In genomic region chr1:155080250-155081228, GRCh38 we compare ENCODE assay signal across 10 cellular contexts. TPM values are rescaled to one million over a fixed set of nuclear protein-coding genes. Genes with fewer than 3 reads are reported as not detected.
DNase-seq lines count a peak whose midpoint lies in the region; TF ChIP-seq lines count a peak whose summit lies in the region.
"Had no signal": no experiment of that assay in that cellular context is flagged by ENCODE, and none has a peak within 500 bp of the region (broad histone marks: within the 10 kb centered on the region; RNA-seq: fewer than 3 reads in every experiment).

No MANE protein-coding gene starts in this region.

- DNase-seq in activated CD4-positive, alpha-beta memory T cell treated with anti-CD3 and anti-CD28 coated beads for 36 hours: peak; percentile 45
- no peak for DNase-seq in activated CD4-positive, alpha-beta memory T cell treated with anti-CD3 and anti-CD28 coated beads, Interleukin-2, amount 10 ng/mL, durations not matched to agents 7 days and 5 days
- DNase-seq in NCI-H69 (lab: John Stamatoyannopoulos, UW) (peak; percentile 86), breast epithelium (ENCODE audit: low spot score in 2 of 2) (no peak), neural progenitor cell (ENCODE audit: low spot score) (peak; percentile 95), GOT3 (lab: John Stamatoyannopoulos, UW) (no peak), T1000 (lab: John Stamatoyannopoulos, UW) (no peak)
- DNase-seq in effector CD8-positive, alpha-beta T cell (lab: John Stamatoyannopoulos, UW): no peak

- CTCF ChIA-PET in activated CD4-positive, alpha-beta memory T cell treated with anti-CD3 and anti-CD28 coated beads for 36 hours (lab: Charles Lee): interaction anchor here (0.8 to 3.0 kb wide), 10 partner anchors 10 to 95 kb away, joined by 3 to 10 read pairs (median 4); partner anchors contain the start of genes ADAM15 and KRTCAP2
- CTCF ChIA-PET in activated CD4-positive, alpha-beta memory T cell treated with anti-CD3 and anti-CD28 coated beads, Interleukin-2, amount 10 ng/mL, durations not matched to agents 7 days and 5 days (lab: Charles Lee): interaction anchor here (0.6 to 1.7 kb wide), 8 partner anchors 11 to 92 kb away, joined by 3 to 6 read pairs (median 3); partner anchors contain the start of gene KRTCAP2

- H3K9me3 Mint-ChIP-seq in activated CD4-positive, alpha-beta memory T cell treated with anti-CD3 and anti-CD28 coated beads for 36 hours: no peaks in the 10 kb centered on the region
- H3K9me3 Mint-ChIP-seq in activated CD4-positive, alpha-beta memory T cell treated with anti-CD3 and anti-CD28 coated beads, Interleukin-2, amount 10 ng/mL, durations not matched to agents 7 days and 5 days: no peaks in the 10 kb centered on the region
- H3K9me3 Mint-ChIP-seq in neural progenitor cell: no peaks in the 10 kb centered on the region

- peaks cover 70% of the 10 kb centered on the region for H3F3A ChIP-seq in neural progenitor cell (ENCODE audit: low read depth)

- peak overlapping the region; percentile 98 for H3K4me2 ChIP-seq in neural progenitor cell

- H3K9ac ChIP-seq in neural progenitor cell: no peak overlapping the region

- H3K79me2 ChIP-seq in neural progenitor cell (ENCODE audit: low read depth): no peaks in the 10 kb centered on the region

- intact Hi-C loops in activated CD4-positive, alpha-beta memory T cell treated with anti-CD3 and anti-CD28 coated beads for 36 hours (cut with micrococcal nuclease): no loop called here
- intact Hi-C loops in breast epithelium (cut with DNase I; ENCODE audit: low total_unique reads): no loop called here

- POLR2A ChIA-PET in activated CD4-positive, alpha-beta memory T cell treated with anti-CD3 and anti-CD28 coated beads for 36 hours (lab: Charles Lee): no interaction called here
- POLR2A ChIA-PET in activated CD4-positive, alpha-beta memory T cell treated with anti-CD3 and anti-CD28 coated beads, Interleukin-2, amount 10 ng/mL, durations not matched to agents 7 days and 5 days (lab: Charles Lee): interaction anchor here (0.9 to 5.1 kb wide), 4 partner anchors 16 to 144 kb away, joined by 3 to 22 read pairs (median 4); partner anchors contain the start of genes EFNA4, PBXIP1, PMVK and SLC50A1

- peaks cover 32 to 40% of the 10 kb centered on the region in 2 donors for H3K4me1 ChIP-seq in breast epithelium
- peaks cover 34% of the 10 kb centered on the region for H3K4me1 ChIP-seq in neural progenitor cell

- peak overlapping the region; percentile 68 for H2AFZ ChIP-seq in neural progenitor cell (replicated peaks)

- H3K4me3 ChIP-seq in breast epithelium: peak overlapping the region in 2 of 3 donors; percentile 63 to 82
- peak overlapping the region; percentile 80 for H3K4me3 ChIP-seq in neural progenitor cell

- no peak overlapping the region for H3K27ac Mint-ChIP-seq in activated CD4-positive, alpha-beta memory T cell treated with anti-CD3 and anti-CD28 coated beads for 36 hours
- no peak overlapping the region for H3K27ac Mint-ChIP-seq in activated CD4-positive, alpha-beta memory T cell treated with anti-CD3 and anti-CD28 coated beads, Interleukin-2, amount 10 ng/mL, durations not matched to agents 7 days and 5 days
- no peak overlapping the region for H3K27ac Mint-ChIP-seq in neural progenitor cell

- no peaks in the 10 kb centered on the region for H3K9me3 ChIP-seq in breast epithelium
- no peaks in the 10 kb centered on the region for H3K9me3 ChIP-seq in neural progenitor cell (ENCODE audit: low read depth)

- no peaks in the 10 kb centered on the region for H3K36me3 ChIP-seq in breast epithelium
- no peaks in the 10 kb centered on the region for H3K36me3 ChIP-seq in neural progenitor cell

- H3K27ac ChIP-seq in breast epithelium (peak overlapping the region; percentile 54 to 56), neural progenitor cell (no peak overlapping the region)

- H3K4me1 Mint-ChIP-seq in activated CD4-positive, alpha-beta memory T cell treated with anti-CD3 and anti-CD28 coated beads for 36 hours (ENCODE audit: low read depth): peaks cover 40% of the 10 kb centered on the region
- peaks cover 61% of the 10 kb centered on the region for H3K4me1 Mint-ChIP-seq in activated CD4-positive, alpha-beta memory T cell treated with anti-CD3 and anti-CD28 coated beads, Interleukin-2, amount 10 ng/mL, durations not matched to agents 7 days and 5 days
- H3K4me1 Mint-ChIP-seq in neural progenitor cell: peaks cover 59% of the 10 kb centered on the region

- peaks cover 22% of the 10 kb centered on the region for H4K20me1 ChIP-seq in neural progenitor cell (ENCODE audit: low read depth)

- peaks cover 16 to 26% of the 10 kb centered on the region in 2 donors for H3K27me3 ChIP-seq in breast epithelium
- H3K27me3 ChIP-seq in neural progenitor cell: peaks cover 71% of the 10 kb centered on the region

- H3K27me3 Mint-ChIP-seq in activated CD4-positive, alpha-beta memory T cell treated with anti-CD3 and anti-CD28 coated beads for 36 hours: peaks cover 40% of the 10 kb centered on the region
- peaks cover 61% of the 10 kb centered on the region for H3K27me3 Mint-ChIP-seq in activated CD4-positive, alpha-beta memory T cell treated with anti-CD3 and anti-CD28 coated beads, Interleukin-2, amount 10 ng/mL, durations not matched to agents 7 days and 5 days
- H3K27me3 Mint-ChIP-seq in neural progenitor cell (ENCODE audit: insufficient read depth, low read depth): peaks cover 50% of the 10 kb centered on the region

- TF ChIP-seq POLR2A in breast epithelium (IDR thresholded peaks at IDR 0.05): no peak

- no peak overlapping the region for H3K4me3 Mint-ChIP-seq in activated CD4-positive, alpha-beta memory T cell treated with anti-CD3 and anti-CD28 coated beads for 36 hours
- H3K4me3 Mint-ChIP-seq in activated CD4-positive, alpha-beta memory T cell treated with anti-CD3 and anti-CD28 coated beads, Interleukin-2, amount 10 ng/mL, durations not matched to agents 7 days and 5 days: no peak overlapping the region
- peak overlapping the region; percentile 82 for H3K4me3 Mint-ChIP-seq in neural progenitor cell

- H3K36me3 Mint-ChIP-seq in activated CD4-positive, alpha-beta memory T cell treated with anti-CD3 and anti-CD28 coated beads for 36 hours: no peaks in the 10 kb centered on the region
- H3K36me3 Mint-ChIP-seq in activated CD4-positive, alpha-beta memory T cell treated with anti-CD3 and anti-CD28 coated beads, Interleukin-2, amount 10 ng/mL, durations not matched to agents 7 days and 5 days (ENCODE audit: low read depth): no peaks in the 10 kb centered on the region
- H3K36me3 Mint-ChIP-seq in neural progenitor cell: no peaks in the 10 kb centered on the region

- TF ChIP-seq CTCF in breast epithelium (IDR thresholded peaks at IDR 0.05) (no peak), neural progenitor cell (IDR thresholded peaks at IDR 0.05) (no peak)

RNA-seq across cellular contexts. Expression of gene EFNA3, which starts 1.9 kb away (rescaled TPM):
- total RNA-seq in activated CD4-positive, alpha-beta memory T cell treated with anti-CD3 and anti-CD28 coated beads for 36 hours: 1 to 10 TPM; 2.4 to 2.6 TPM
- total RNA-seq in activated CD4-positive, alpha-beta memory T cell treated with anti-CD3 and anti-CD28 coated beads, Interleukin-2, amount 10 ng/mL, durations not matched to agents 7 days and 5 days: 1 to 10 TPM; 3.9 to 4.9 TPM
- total RNA-seq in breast epithelium: 1 to 10 TPM; 1.6 to 7.2 (median 6.6) TPM
- total RNA-seq in neural progenitor cell (ENCODE audit: low replicate concordance): 4.0 and 9.6 TPM in 2 replicates

RNA-seq across cellular contexts. Expression of gene EFNA4, which starts 17.0 kb away (rescaled TPM):
- total RNA-seq in activated CD4-positive, alpha-beta memory T cell treated with anti-CD3 and anti-CD28 coated beads for 36 hours: 1 to 10 TPM; 5.0 to 6.1 TPM
- 1 to 10 TPM; 6.6 to 8.5 TPM for total RNA-seq in activated CD4-positive, alpha-beta memory T cell treated with anti-CD3 and anti-CD28 coated beads, Interleukin-2, amount 10 ng/mL, durations not matched to agents 7 days and 5 days
- total RNA-seq in breast epithelium (10 to 100 TPM in 2 of 3 donors, 1 to 10 TPM in 1; 4.8 to 26.6 (median 23.9) TPM), neural progenitor cell (ENCODE audit: low replicate concordance) (10.7 and 18.4 TPM in 2 replicates)

RNA-seq across cellular contexts. Expression of gene ADAM15, which starts 29.4 kb away (rescaled TPM):
- 10 to 100 TPM; 54.3 to 60.5 TPM for total RNA-seq in activated CD4-positive, alpha-beta memory T cell treated with anti-CD3 and anti-CD28 coated beads for 36 hours
- 10 to 100 TPM; 73.9 to 76.4 TPM for total RNA-seq in activated CD4-positive, alpha-beta memory T cell treated with anti-CD3 and anti-CD28 coated beads, Interleukin-2, amount 10 ng/mL, durations not matched to agents 7 days and 5 days
- total RNA-seq in breast epithelium: 100 to 1,000 TPM in 2 of 3 donors, 10 to 100 TPM in 1; 97.8 to 155 (median 109) TPM
- 15.7 and 44.9 TPM in 2 replicates for total RNA-seq in neural progenitor cell (ENCODE audit: low replicate concordance)

RNA-seq across cellular contexts. Expression of gene DCST1, which starts 46.9 kb away (rescaled TPM):
- total RNA-seq in activated CD4-positive, alpha-beta memory T cell treated with anti-CD3 and anti-CD28 coated beads for 36 hours: under 1 TPM in 1 of 2 experiments, not detected in 1; 0.14 TPM
- total RNA-seq in activated CD4-positive, alpha-beta memory T cell treated with anti-CD3 and anti-CD28 coated beads, Interleukin-2, amount 10 ng/mL, durations not matched to agents 7 days and 5 days: not detected
- total RNA-seq in breast epithelium (under 1 TPM; 0.16 to 0.66 (median 0.44) TPM), neural progenitor cell (ENCODE audit: low replicate concordance) (not detected in 2 replicates)
- total RNA-seq: activated CD8-positive, alpha-beta memory T cell treated with anti-CD3 and anti-CD28 coated beads for 36 hours; pulmonary artery endothelial cell had no signal

RNA-seq across cellular contexts. Expression of gene DCST2, which starts 47.0 kb away (rescaled TPM):
- total RNA-seq in activated CD4-positive, alpha-beta memory T cell treated with anti-CD3 and anti-CD28 coated beads for 36 hours: 1 to 10 TPM; 1.1 to 1.3 TPM
- total RNA-seq in activated CD4-positive, alpha-beta memory T cell treated with anti-CD3 and anti-CD28 coated beads, Interleukin-2, amount 10 ng/mL, durations not matched to agents 7 days and 5 days: under 1 TPM; 0.18 to 0.40 TPM
- 1 to 10 TPM in 2 of 3 donors, under 1 TPM in 1; 0.48 to 4.4 (median 3.3) TPM for total RNA-seq in breast epithelium
- total RNA-seq in neural progenitor cell (ENCODE audit: low replicate concordance): 1.8 and 2.0 TPM in 2 replicates

Comparison
In these comparisons a context has a peak if more than half of its experiments do, and no peak if none do; other contexts are left out.
1. DNase-seq: peak in activated CD4-positive, alpha-beta memory T cell treated with anti-CD3 and anti-CD28 coated beads for 36 hours (single experiment), NCI-H69 (single experiment) and neural progenitor cell (single experiment); none in activated CD4-positive, alpha-beta memory T cell treated with anti-CD3 and anti-CD28 coated beads, Interleukin-2, amount 10 ng/mL, durations not matched to agents 7 days and 5 days (single experiment), breast epithelium (0 of 2), GOT3 (single experiment), T1000 (single experiment) and effector CD8-positive, alpha-beta T cell (single experiment).